Comparison of ENCODE assay signal across 1 cellular context in genomic region chr9:135340726-135341475, GRCh38.
TF ChIP-seq lines count a peak whose summit lies in the region.

No MANE protein-coding gene starts in this region.

TF ChIP-seq in H1, 55 proteins besides CTCF, POLR2A, EP300 and RAD21:
- TF ChIP-seq FOSL1 (IDR thresholded peaks at IDR 0.05; ENCODE audit: insufficient read depth, low read depth, low read length) (no peak), SIX5 (IDR thresholded peaks at IDR 0.05; ENCODE audit: low read depth, low read length) (no peak), TAF7 (optimal IDR thresholded peaks at IDR 0.05; ENCODE audit: borderline replicate concordance, low read depth, low read length) (no peak), MAX (IDR thresholded peaks at IDR 0.05) (no peak)
